8 cellular contexts compared by ENCODE assay signal in genomic region chr6:32853541-32854375, GRCh38. TPM values are rescaled to one million over a fixed set of nuclear protein-coding genes. Genes with fewer than 3 reads are reported as not detected.
A peak's percentile ranks its signal among the peaks of the same experiment; 100 is the strongest.
DNase-seq lines count a peak whose midpoint lies in the region; ATAC-seq and TF ChIP-seq lines count a peak whose summit lies in the region.

PSMB9 (plus strand) TSS chr6:32854192; CDS start chr6:32854230, 38 bp downstream.
TAP1 (minus strand) TSS chr6:32853704; CDS start chr6:32853636, 68 bp downstream.

- H3K27me3 ChIP-seq in BJ (ENCODE audit: control insufficient read depth, insufficient read depth, low read length): no peaks in the 10 kb centered on the region

- no peaks in the 10 kb centered on the region for H3K27me3 Mint-ChIP-seq in activated CD4-positive, alpha-beta T cell treated with anti-CD3 and anti-CD28 coated beads, Interleukin-2, amount 10 ng/mL, durations not matched to agents 7 days and 5 days

- peaks cover 13% of the 10 kb centered on the region for H3K36me3 ChIP-seq in BJ (ENCODE audit: control insufficient read depth, insufficient read depth, low read length)

- CTCF ChIA-PET in BJ (lab: Yijun Ruan, JAX): interaction anchor here (0.8 to 5.8 kb wide), 14 partner anchors 9 to 130 kb away, joined by 3 to 102 read pairs (median 4); partner anchors contain the start of gene TAP2
- CTCF ChIA-PET in activated CD4-positive, alpha-beta T cell treated with anti-CD3 and anti-CD28 coated beads, Interleukin-2, amount 10 ng/mL, durations not matched to agents 7 days and 5 days (lab: Charles Lee): interaction anchor here (0.7 to 8.0 kb wide), 12 partner anchors 10 to 394 kb away, joined by 3 to 171 read pairs (median 6); partner anchors contain the start of genes HLA-DMA, PSMB8 and TAP2

- H3K4me3 Mint-ChIP-seq in activated CD4-positive, alpha-beta T cell treated with anti-CD3 and anti-CD28 coated beads, Interleukin-2, amount 10 ng/mL, durations not matched to agents 7 days and 5 days: peak within 1 kb of the TSS; percentile 98

- POLR2A ChIA-PET in BJ (lab: Charles Lee): interaction anchor here (0.6 to 1.4 kb wide), 3 partner anchors 9 to 122 kb away, joined by 3 to 8 read pairs (median 4); no protein-coding TSS in a partner anchor
- POLR2A ChIA-PET in activated CD4-positive, alpha-beta T cell treated with anti-CD3 and anti-CD28 coated beads, Interleukin-2, amount 10 ng/mL, durations not matched to agents 7 days and 5 days (lab: Charles Lee): interaction anchor here (0.5 to 2.9 kb wide), 9 partner anchors 9 to 120 kb away, joined by 3 to 54 read pairs (median 4); partner anchors contain the start of genes PSMB8 and TAP2

- H3K27ac Mint-ChIP-seq in activated CD4-positive, alpha-beta T cell treated with anti-CD3 and anti-CD28 coated beads, Interleukin-2, amount 10 ng/mL, durations not matched to agents 7 days and 5 days: peak within 1 kb of the TSS; percentile 100

- peak; percentile 61 for DNase-seq in BJ (ENCODE audit: low read depth)
- DNase-seq in NCI-H526 (lab: John Stamatoyannopoulos, UW): peak; percentile 89 to 97
- peak; percentile 97 for DNase-seq in activated CD4-positive, alpha-beta T cell treated with anti-CD3 and anti-CD28 coated beads, Interleukin-2, amount 10 ng/mL, durations not matched to agents 7 days and 5 days
- peak; percentile 96 for DNase-seq in coronary artery (ENCODE audit: low spot score)
- peak; percentile 95 for DNase-seq in left lobe of liver (ENCODE audit: low spot score)
- DNase-seq in stimulated activated CD4-positive, alpha-beta T cell treated with anti-CD3 and anti-CD28 coated beads, Interleukin-2, amount 100 ng/mL, for 24 hours: peak; percentile 96

- H3K4me1 Mint-ChIP-seq in activated CD4-positive, alpha-beta T cell treated with anti-CD3 and anti-CD28 coated beads, Interleukin-2, amount 10 ng/mL, durations not matched to agents 7 days and 5 days: peaks cover 62% of the 10 kb centered on the region

- H3K27ac ChIP-seq in coronary artery: peak within 1 kb of the TSS; percentile 94 to 99

- peak within 1 kb of the TSS; percentile 65 for H3K4me3 ChIP-seq in BJ (ENCODE audit: low read depth, low read length)
- H3K4me3 ChIP-seq in coronary artery: peak within 1 kb of the TSS; percentile 98

- TF ChIP-seq CTCF in BJ (IDR thresholded peaks at IDR 0.05; ENCODE audit: insufficient read depth, low read depth, low read length) (peak; percentile 72), coronary artery (IDR thresholded peaks at IDR 0.05) (peak; percentile 69)

- peaks cover 84% of the 10 kb centered on the region for H3K36me3 Mint-ChIP-seq in activated CD4-positive, alpha-beta T cell treated with anti-CD3 and anti-CD28 coated beads, Interleukin-2, amount 10 ng/mL, durations not matched to agents 7 days and 5 days (ENCODE audit: low read depth)

- ATAC-seq in GM19035 (IDR thresholded peaks at IDR 0.05; ENCODE audit: unreplicated experiment) (peak; percentile 81), HG03342 (IDR thresholded peaks at IDR 0.05; ENCODE audit: unreplicated experiment) (peak; percentile 78), left lobe of liver (peak; percentile 91)

- H3K9me3 Mint-ChIP-seq in activated CD4-positive, alpha-beta T cell treated with anti-CD3 and anti-CD28 coated beads, Interleukin-2, amount 10 ng/mL, durations not matched to agents 7 days and 5 days: no peaks in the 10 kb centered on the region

RNA-seq across cellular contexts. Expression of gene PSMB9, which starts in this region (rescaled TPM):
- 37.9 and 44.7 TPM in 2 replicates for polyA plus RNA-seq in BJ (2011; rRNA removed)
- 12.2 and 18.1 TPM in 2 replicates for polyA minus RNA-seq in BJ (2011; rRNA and poly(A)+ RNA removed)
- 100 to 1,000 TPM; 329 to 391 TPM for total RNA-seq in activated CD4-positive, alpha-beta T cell treated with anti-CD3 and anti-CD28 coated beads, Interleukin-2, amount 10 ng/mL, durations not matched to agents 7 days and 5 days
- 13.9 TPM for total RNA-seq in left lobe of liver

RNA-seq across cellular contexts. Expression of gene TAP1, which starts in this region (rescaled TPM):
- polyA plus RNA-seq in BJ (2011; rRNA removed): 58.4 and 80.4 TPM in 2 replicates
- 34.9 and 58.0 TPM in 2 replicates for polyA minus RNA-seq in BJ (2011; rRNA and poly(A)+ RNA removed)
- 100 to 1,000 TPM; 396 to 441 TPM for total RNA-seq in activated CD4-positive, alpha-beta T cell treated with anti-CD3 and anti-CD28 coated beads, Interleukin-2, amount 10 ng/mL, durations not matched to agents 7 days and 5 days
- total RNA-seq in left lobe of liver: 10.6 TPM

Comparison
In these comparisons a context has a peak if more than half of its experiments do, and no peak if none do; other contexts are left out.
1. Peak in every context shown above with its lines: DNase-seq, ATAC-seq, H3K4me3 ChIP-seq and H3K27ac ChIP-seq.
2. RNA of gene PSMB9 (total RNA-seq): 329 to 391 TPM in activated CD4-positive, alpha-beta T cell treated with anti-CD3 and anti-CD28 coated beads, Interleukin-2, amount 10 ng/mL, durations not matched to agents 7 days and 5 days; 13.9 TPM in left lobe of liver (single experiment); every median in the first group is over 10 times any median in the second.
3. RNA of gene TAP1 (total RNA-seq): 396 to 441 TPM in activated CD4-positive, alpha-beta T cell treated with anti-CD3 and anti-CD28 coated beads, Interleukin-2, amount 10 ng/mL, durations not matched to agents 7 days and 5 days; 10.6 TPM in left lobe of liver (single experiment); every median in the first group is over 10 times any median in the second.